Comparison of ENCODE assay signal across 14 cellular contexts in the genomic region with DNA sequence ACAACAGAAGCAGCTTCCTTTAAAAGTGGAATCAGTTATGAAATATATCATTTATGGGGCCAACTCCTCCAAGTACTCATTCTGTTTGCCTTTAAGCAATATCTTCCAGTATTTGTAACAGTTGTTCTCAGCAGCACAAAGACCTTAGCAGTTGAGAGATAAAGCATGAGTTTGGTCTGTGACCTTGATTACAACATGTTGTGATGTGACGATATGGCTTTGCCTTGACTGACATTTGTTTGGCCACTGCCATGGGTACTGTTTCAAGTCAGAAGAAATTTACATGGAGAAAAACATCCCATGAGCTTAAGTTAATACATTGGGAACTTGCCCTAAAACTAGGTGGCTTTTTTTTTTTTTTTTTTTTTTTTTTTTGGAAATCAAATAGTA.
"Had no signal": no experiment of that assay in that cellular context is flagged by ENCODE, and none has a peak within 500 bp of the region (broad histone marks: within the 10 kb centered on the region; RNA-seq: fewer than 3 reads in every experiment).

No MANE protein-coding gene starts in this region.

- H3K27me3 ChIP-seq: colonic mucosa, transverse colon had no signal

- H3K4me1 Mint-ChIP-seq: activated CD4-positive, alpha-beta T cell treated with anti-CD3 and anti-CD28 coated beads for 36 hours; immature natural killer cell; naive B cell had no signal

- H3K27ac Mint-ChIP-seq: activated CD4-positive, alpha-beta memory T cell treated with anti-CD3 and anti-CD28 coated beads for 36 hours; activated CD4-positive, alpha-beta T cell treated with anti-CD3 and anti-CD28 coated beads for 36 hours; immature natural killer cell; progenitor cell of endocrine pancreas; stimulated activated naive B cell treated with anti-CD40 and anti-IgM and Interleukin-4, amounts not matched to agents 10 μg/mL and 1 μg/mL and 100 μg/mL, for 72 hours had no signal

- H3K4me3 Mint-ChIP-seq: activated CD4-positive, alpha-beta memory T cell treated with anti-CD3 and anti-CD28 coated beads for 36 hours; activated CD4-positive, alpha-beta T cell treated with anti-CD3 and anti-CD28 coated beads for 36 hours; immature natural killer cell; naive B cell; nephron progenitor cell; stimulated activated naive B cell treated with anti-CD40 and anti-IgM and Interleukin-4, amounts not matched to agents 10 μg/mL and 1 μg/mL and 100 μg/mL, for 72 hours had no signal

- H3K9me3 Mint-ChIP-seq: activated CD4-positive, alpha-beta memory T cell treated with anti-CD3 and anti-CD28 coated beads for 36 hours; immature natural killer cell; naive B cell; nephron progenitor cell; stimulated activated naive B cell treated with anti-CD40 and anti-IgM and Interleukin-4, amounts not matched to agents 10 μg/mL and 1 μg/mL and 100 μg/mL, for 72 hours had no signal

- H3K27me3 Mint-ChIP-seq: activated CD4-positive, alpha-beta memory T cell treated with anti-CD3 and anti-CD28 coated beads for 36 hours had no signal

- H3K4me1 ChIP-seq: colonic mucosa, transverse colon had no signal

- H3K4me3 ChIP-seq: colonic mucosa, transverse colon had no signal

- H3K36me3 Mint-ChIP-seq: activated CD4-positive, alpha-beta memory T cell treated with anti-CD3 and anti-CD28 coated beads for 36 hours; immature natural killer cell; naive B cell; stimulated activated naive B cell treated with anti-CD40 and anti-IgM and Interleukin-4, amounts not matched to agents 10 μg/mL and 1 μg/mL and 100 μg/mL, for 72 hours had no signal

- DNase-seq: activated gamma-delta T cell, hippocampal formation, left ventricle myocardium superior had no signal

- H3K9me3 ChIP-seq: colonic mucosa, neutrophil, transverse colon had no signal

- H3K36me3 ChIP-seq: colonic mucosa, neutrophil, transverse colon had no signal

- H3K27ac ChIP-seq: colonic mucosa, epithelial cell of prostate, neutrophil, transverse colon had no signal
